In genomic region chr16:23869052-23869451, GRCh38 we compare ENCODE assay signal across 19 cellular contexts. TPM values are rescaled to one million over a fixed set of nuclear protein-coding genes. Genes with fewer than 3 reads are reported as not detected.
A peak's percentile ranks its signal among the peaks of the same experiment; 100 is the strongest.
DNase-seq lines count a peak whose midpoint lies in the region; ATAC-seq and TF ChIP-seq lines count a peak whose summit lies in the region.
"Had no signal": no experiment of that assay in that cellular context is flagged by ENCODE, and none has a peak within 500 bp of the region (broad histone marks: within the 10 kb centered on the region; RNA-seq: fewer than 3 reads in every experiment).

No MANE protein-coding gene starts in this region.

- no peaks in the 10 kb centered on the region for H3K27me3 ChIP-seq in Loucy (ENCODE audit: insufficient read depth, low read length, poor library complexity, severe bottlenecking)
- H3K27me3 ChIP-seq in neural progenitor cell: peaks cover 40% of the 10 kb centered on the region
- no peaks in the 10 kb centered on the region for H3K27me3 ChIP-seq in effector memory CD4-positive, alpha-beta T cell (replicated peaks; ENCODE audit: control insufficient read depth, insufficient read depth, low read length, poor library complexity, severe bottlenecking)
- H3K27me3 ChIP-seq: ascending aorta, dorsolateral prefrontal cortex had no signal

- no peaks in the 10 kb centered on the region for H3K9me2 ChIP-seq in Loucy (replicated peaks; ENCODE audit: low read depth, low read length)

- no peaks in the 10 kb centered on the region for H4K20me1 ChIP-seq in Loucy (ENCODE audit: insufficient read depth, low read length, poor library complexity, severe bottlenecking)
- H4K20me1 ChIP-seq in neural progenitor cell (ENCODE audit: low read depth): no peaks in the 10 kb centered on the region

- TF ChIP-seq CTCF in Loucy (conservative IDR thresholded peaks at IDR 0.05; ENCODE audit: low read length) (no peak), neural progenitor cell (IDR thresholded peaks at IDR 0.05) (no peak)

- H3K9me3 ChIP-seq in Loucy (ENCODE audit: insufficient read depth, low read depth, low read length): no peaks in the 10 kb centered on the region
- H3K9me3 ChIP-seq in neural progenitor cell (ENCODE audit: low read depth): no peaks in the 10 kb centered on the region
- H3K9me3 ChIP-seq in effector memory CD4-positive, alpha-beta T cell (ENCODE audit: control insufficient read depth, low read length): no peaks in the 10 kb centered on the region
- H3K9me3 ChIP-seq: ascending aorta, Caco-2, tibial artery had no signal

- peaks cover 45% of the 10 kb centered on the region for H3K4me1 Mint-ChIP-seq in activated T-helper 17 cell treated with anti-CD3 and anti-CD28 coated beads, Interleukin-2, amount 50 U/mL, for 72 hours
- H3K4me1 Mint-ChIP-seq in neural progenitor cell: no peaks in the 10 kb centered on the region

- peak; percentile 70 for DNase-seq in NK-92 treated with Interleukin-12 subunit alpha and Interleukin-12 subunit beta, amount 100 ng/mL, for 24 hours (lab: John Stamatoyannopoulos, UW)
- no peak for DNase-seq in NK-92 (lab: John Stamatoyannopoulos, UW; ENCODE audit: unreplicated experiment)
- DNase-seq in neural progenitor cell (ENCODE audit: low spot score): peak; percentile 57
- no peak for DNase-seq in NCI-H748 treated with DMSO at 0.1 percent for 48 hours (lab: John Stamatoyannopoulos, UW)
- DNase-seq in effector memory CD4-positive, alpha-beta T cell: no peak
- DNase-seq: 8988T, Caco-2, dorsolateral prefrontal cortex, NCI-H345, occipital lobe, PC-3, SW 1271, tibial artery had no signal

- peak; percentile 95 for ATAC-seq in activated T-helper 17 cell treated with anti-CD3 and anti-CD28 coated beads, Interleukin-2, amount 50 U/mL, for 72 hours (replicated peaks)
- no peak for ATAC-seq in HG03457 (IDR thresholded peaks at IDR 0.05; ENCODE audit: unreplicated experiment)
- ATAC-seq: PC-3 had no signal

- H3K36me3 ChIP-seq in Loucy (ENCODE audit: insufficient read depth, low read length) (no peaks in the 10 kb centered on the region), neural progenitor cell (no peaks in the 10 kb centered on the region)
- H3K36me3 ChIP-seq in effector memory CD4-positive, alpha-beta T cell (ENCODE audit: control insufficient read depth, insufficient read depth, low read length): no peaks in the 10 kb centered on the region
- H3K36me3 ChIP-seq: ascending aorta, tibial artery had no signal

- H3K4me3 ChIP-seq in Loucy (ENCODE audit: low read length, poor library complexity, severe bottlenecking): no peak overlapping the region
- no peak overlapping the region for H3K4me3 ChIP-seq in neural progenitor cell
- H3K4me3 ChIP-seq in effector memory CD4-positive, alpha-beta T cell (ENCODE audit: insufficient read depth, low read depth, low read length, poor library complexity, severe bottlenecking): no peak overlapping the region
- H3K4me3 ChIP-seq: ascending aorta, dorsolateral prefrontal cortex, skin epidermis, tibial artery had no signal

- peaks cover 38% of the 10 kb centered on the region for H3K4me1 ChIP-seq in Loucy (ENCODE audit: insufficient read depth, low read length, poor library complexity, severe bottlenecking)
- H3K4me1 ChIP-seq in neural progenitor cell: peaks cover 7% of the 10 kb centered on the region
- H3K4me1 ChIP-seq in effector memory CD4-positive, alpha-beta T cell (ENCODE audit: control insufficient read depth, insufficient read depth, low read length, poor library complexity, severe bottlenecking): peaks cover 6% of the 10 kb centered on the region
- H3K4me1 ChIP-seq: ascending aorta, Caco-2 had no signal

- H3K79me2 ChIP-seq in Loucy (ENCODE audit: insufficient read depth, low read length) (peaks cover 87% of the 10 kb centered on the region), neural progenitor cell (ENCODE audit: low read depth) (no peaks in the 10 kb centered on the region)

- no peak overlapping the region for H2AFZ ChIP-seq in Loucy (ENCODE audit: low read length)
- no peak overlapping the region for H2AFZ ChIP-seq in neural progenitor cell (replicated peaks)

- H3K27ac Mint-ChIP-seq in activated T-helper 17 cell treated with anti-CD3 and anti-CD28 coated beads, Interleukin-2, amount 50 U/mL, for 72 hours: peak overlapping the region; percentile 87
- H3K27ac Mint-ChIP-seq in neural progenitor cell: no peak overlapping the region

- H3K4me3 Mint-ChIP-seq in activated T-helper 17 cell treated with anti-CD3 and anti-CD28 coated beads, Interleukin-2, amount 50 U/mL, for 72 hours: peak overlapping the region; percentile 74
- no peak overlapping the region for H3K4me3 Mint-ChIP-seq in neural progenitor cell

- peaks cover 13% of the 10 kb centered on the region for H3K36me3 Mint-ChIP-seq in activated T-helper 17 cell treated with anti-CD3 and anti-CD28 coated beads, Interleukin-2, amount 50 U/mL, for 72 hours (ENCODE audit: low read depth)
- no peaks in the 10 kb centered on the region for H3K36me3 Mint-ChIP-seq in neural progenitor cell

- no peaks in the 10 kb centered on the region for H3K27me3 Mint-ChIP-seq in activated T-helper 17 cell treated with anti-CD3 and anti-CD28 coated beads, Interleukin-2, amount 50 U/mL, for 72 hours
- no peaks in the 10 kb centered on the region for H3K27me3 Mint-ChIP-seq in neural progenitor cell (ENCODE audit: insufficient read depth, low read depth)

- H3K4me2 ChIP-seq in Loucy (ENCODE audit: low read depth, low read length, poor library complexity, severe bottlenecking): peak overlapping the region; percentile 16
- H3K4me2 ChIP-seq in neural progenitor cell: no peak overlapping the region

- no peak overlapping the region for H3K27ac ChIP-seq in neural progenitor cell
- H3K27ac ChIP-seq in effector memory CD4-positive, alpha-beta T cell (ENCODE audit: insufficient read depth, low read length, poor library complexity, severe bottlenecking): no peak overlapping the region
- H3K27ac ChIP-seq: ascending aorta, skin epidermis, tibial artery had no signal

- H3K9me3 Mint-ChIP-seq in activated T-helper 17 cell treated with anti-CD3 and anti-CD28 coated beads, Interleukin-2, amount 50 U/mL, for 72 hours: no peaks in the 10 kb centered on the region
- no peaks in the 10 kb centered on the region for H3K9me3 Mint-ChIP-seq in neural progenitor cell

- H3F3A ChIP-seq in Loucy (ENCODE audit: low read depth) (no peaks in the 10 kb centered on the region), neural progenitor cell (ENCODE audit: low read depth) (no peaks in the 10 kb centered on the region)

- no peak overlapping the region for H3K9ac ChIP-seq in Loucy (ENCODE audit: low read depth, low read length, poor library complexity, severe bottlenecking)
- no peak overlapping the region for H3K9ac ChIP-seq in neural progenitor cell

RNA-seq across cellular contexts. Expression of gene PRKCB, which starts 33.3 kb away (rescaled TPM):
- 10 to 100 TPM; 76.0 to 87.7 TPM for total RNA-seq in activated T-helper 17 cell treated with anti-CD3 and anti-CD28 coated beads, Interleukin-2, amount 50 U/mL, for 72 hours
- 5.0 and 9.5 TPM in 2 replicates for total RNA-seq in neural progenitor cell (ENCODE audit: low replicate concordance)
- total RNA-seq: Caco-2, lung microvascular endothelial cell, PC-3 had no signal

Comparison
In these comparisons a context has a peak if more than half of its experiments do, and no peak if none do; other contexts are left out.
1. DNase-seq: peak in NK-92 treated with Interleukin-12 subunit alpha and Interleukin-12 subunit beta, amount 100 ng/mL, for 24 hours (single experiment) and neural progenitor cell (single experiment); none in NK-92 (single experiment), NCI-H748 treated with DMSO at 0.1 percent for 48 hours (single experiment) and effector memory CD4-positive, alpha-beta T cell (0 of 3).